ENCODE assay signal across 8 cellular contexts in the genomic region with DNA sequence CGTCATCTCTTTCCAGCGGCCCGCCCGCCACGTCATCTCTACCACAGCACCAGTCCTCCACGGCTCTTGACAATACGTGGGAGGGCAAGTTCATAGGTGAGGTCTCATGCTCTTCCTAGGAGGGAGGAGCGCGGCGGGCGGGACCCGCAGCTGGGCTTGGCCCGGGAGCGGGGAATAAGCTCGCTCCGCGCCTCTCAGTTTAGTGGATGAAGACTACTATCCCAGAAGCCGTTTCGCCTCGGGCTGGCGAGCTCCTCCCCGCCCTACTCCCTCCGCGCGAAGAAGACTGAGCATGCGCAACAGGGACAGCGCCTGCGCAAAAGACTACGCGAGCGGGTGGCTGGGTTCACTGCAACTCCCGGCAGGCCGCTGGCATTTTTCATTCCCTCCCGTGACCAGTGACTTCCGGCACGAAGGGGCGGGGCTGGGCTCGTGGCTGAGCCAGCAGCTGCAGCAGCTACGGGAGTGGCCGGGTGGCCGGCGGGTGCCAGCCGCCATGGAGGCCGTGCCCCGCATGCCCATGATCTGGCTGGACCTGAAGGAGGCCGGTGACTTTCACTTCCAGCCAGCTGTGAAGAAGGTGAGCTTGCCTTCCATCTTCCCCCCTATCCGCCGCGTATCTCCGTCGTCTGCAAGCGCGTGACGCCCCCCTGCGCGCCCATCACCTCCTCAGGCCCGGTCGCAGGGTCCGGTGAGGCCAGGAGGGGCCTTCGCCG. TPM values are rescaled to one million over a fixed set of nuclear protein-coding genes. Genes with fewer than 3 reads are reported as not detected.
A peak's percentile ranks its signal among the peaks of the same experiment; 100 is the strongest.
DNase-seq lines count a peak whose midpoint lies in the region; ATAC-seq and TF ChIP-seq lines count a peak whose summit lies in the region.

A gene with protein sequence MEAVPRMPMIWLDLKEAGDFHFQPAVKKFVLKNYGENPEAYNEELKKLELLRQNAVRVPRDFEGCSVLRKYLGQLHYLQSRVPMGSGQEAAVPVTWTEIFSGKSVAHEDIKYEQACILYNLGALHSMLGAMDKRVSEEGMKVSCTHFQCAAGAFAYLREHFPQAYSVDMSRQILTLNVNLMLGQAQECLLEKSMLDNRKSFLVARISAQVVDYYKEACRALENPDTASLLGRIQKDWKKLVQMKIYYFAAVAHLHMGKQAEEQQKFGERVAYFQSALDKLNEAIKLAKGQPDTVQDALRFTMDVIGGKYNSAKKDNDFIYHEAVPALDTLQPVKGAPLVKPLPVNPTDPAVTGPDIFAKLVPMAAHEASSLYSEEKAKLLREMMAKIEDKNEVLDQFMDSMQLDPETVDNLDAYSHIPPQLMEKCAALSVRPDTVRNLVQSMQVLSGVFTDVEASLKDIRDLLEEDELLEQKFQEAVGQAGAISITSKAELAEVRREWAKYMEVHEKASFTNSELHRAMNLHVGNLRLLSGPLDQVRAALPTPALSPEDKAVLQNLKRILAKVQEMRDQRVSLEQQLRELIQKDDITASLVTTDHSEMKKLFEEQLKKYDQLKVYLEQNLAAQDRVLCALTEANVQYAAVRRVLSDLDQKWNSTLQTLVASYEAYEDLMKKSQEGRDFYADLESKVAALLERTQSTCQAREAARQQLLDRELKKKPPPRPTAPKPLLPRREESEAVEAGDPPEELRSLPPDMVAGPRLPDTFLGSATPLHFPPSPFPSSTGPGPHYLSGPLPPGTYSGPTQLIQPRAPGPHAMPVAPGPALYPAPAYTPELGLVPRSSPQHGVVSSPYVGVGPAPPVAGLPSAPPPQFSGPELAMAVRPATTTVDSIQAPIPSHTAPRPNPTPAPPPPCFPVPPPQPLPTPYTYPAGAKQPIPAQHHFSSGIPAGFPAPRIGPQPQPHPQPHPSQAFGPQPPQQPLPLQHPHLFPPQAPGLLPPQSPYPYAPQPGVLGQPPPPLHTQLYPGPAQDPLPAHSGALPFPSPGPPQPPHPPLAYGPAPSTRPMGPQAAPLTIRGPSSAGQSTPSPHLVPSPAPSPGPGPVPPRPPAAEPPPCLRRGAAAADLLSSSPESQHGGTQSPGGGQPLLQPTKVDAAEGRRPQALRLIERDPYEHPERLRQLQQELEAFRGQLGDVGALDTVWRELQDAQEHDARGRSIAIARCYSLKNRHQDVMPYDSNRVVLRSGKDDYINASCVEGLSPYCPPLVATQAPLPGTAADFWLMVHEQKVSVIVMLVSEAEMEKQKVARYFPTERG (N-terminal part only) (plus strand): TSS at position 421 of the 716 bp plus-strand sequence. CDS start 76 bp downstream, at position 497.

- H3K9me3 ChIP-seq in neuron (ENCODE audit: low read length) (no peaks in the 10 kb centered on the region), subcutaneous abdominal adipose tissue (ENCODE audit: control insufficient read depth in 5 of 5, low read length in 5 of 5) (no peaks in the 10 kb centered on the region)

- H3K27ac ChIP-seq in foreskin keratinocyte (peak within 1 kb of the TSS; percentile 86), subcutaneous abdominal adipose tissue (ENCODE audit: low read depth, low read length) (peak within 1 kb of the TSS; percentile 85)

- H3K4me3 ChIP-seq in neuron (ENCODE audit: low read length) (peak within 1 kb of the TSS; percentile 89), subcutaneous abdominal adipose tissue (ENCODE audit: low read depth in 1 of 5, low read length in 5 of 5) (peak within 1 kb of the TSS; percentile 81 to 100 (median 96))

- H3K36me3 ChIP-seq in neuron (ENCODE audit: insufficient read depth, low read length) (peaks cover 7% of the 10 kb centered on the region), subcutaneous abdominal adipose tissue (ENCODE audit: control insufficient read depth in 5 of 5, insufficient read depth in 5 of 5, low read length in 5 of 5) (peaks cover 0 to 7% (median 2%) of the 10 kb centered on the region in 5 donors)

- no peaks in the 10 kb centered on the region for H3K4me1 ChIP-seq in foreskin keratinocyte
- H3K4me1 ChIP-seq in neuron (ENCODE audit: insufficient read depth, low read length), result peaks cover 14% of the 10 kb centered on the region
- H3K4me1 ChIP-seq in subcutaneous abdominal adipose tissue (ENCODE audit: control insufficient read depth in 5 of 5, insufficient read depth in 5 of 5, low read length in 5 of 5), result peaks cover 10 to 41% (median 32%) of the 10 kb centered on the region in 5 donors

- H3K27me3 ChIP-seq in foreskin keratinocyte, result no peaks in the 10 kb centered on the region
- no peaks in the 10 kb centered on the region for H3K27me3 ChIP-seq in neuron (ENCODE audit: insufficient read depth, low read length)
- no peaks in the 10 kb centered on the region for H3K27me3 ChIP-seq in subcutaneous abdominal adipose tissue (ENCODE audit: control insufficient read depth in 5 of 5, insufficient read depth in 4 of 5, low read length in 5 of 5)

- H3K9ac ChIP-seq in subcutaneous abdominal adipose tissue (ENCODE audit: low read length in 5 of 5), result peak within 1 kb of the TSS; percentile 81 to 99 (median 95)

- in situ Hi-C loops in SK-MEL-5 (cut with HindIII; ENCODE audit: low pct_unique_long_range_greater_than_20kb, low sequenced_read_pairs), result no loop called here

- H2AFZ ChIP-seq in neuron (ENCODE audit: low read depth, low read length), result peak within 1 kb of the TSS; percentile 72

- peak; percentile 81 for ATAC-seq in foreskin keratinocyte

- DNase-seq in GF-D8 (lab: John Stamatoyannopoulos, UW) (peak; percentile 96), HEK293T (ENCODE audit: extremely low spot score) (peak; percentile 99), MV-4-11 (lab: John Stamatoyannopoulos, UW) (peak; percentile 98), SK-MEL-5 (ENCODE audit: low read depth, low spot score) (peak; percentile 99), foreskin keratinocyte (peak; percentile 96 to 98)
- DNase-seq in activated naive CD4-positive, alpha-beta T cell treated with Interleukin-2 at 50 U/mL for 16 hours, result peak; percentile 99

- no peak for TF ChIP-seq CTCF in foreskin keratinocyte (conservative IDR thresholded peaks at IDR 0.05)

- POLR2A ChIA-PET in HEK293T (lab: Yijun Ruan, JAX), result interaction anchor here (0.7 to 1.9 kb wide), 25 partner anchors 10 to 535 kb away, joined by 3 to 18 read pairs (median 4); a partner anchor contains a TSS

- CTCF ChIA-PET in HEK293T (lab: Yijun Ruan, JAX), result no interaction called here

TF ChIP-seq in HEK293T, 16 proteins besides CTCF, POLR2A, EP300 and RAD21:
- TF ChIP-seq BHLHE40 (IDR thresholded peaks at IDR 0.05; ENCODE audit: borderline replicate concordance), result no peak
- TF ChIP-seq L3MBTL2 (conservative IDR thresholded peaks at IDR 0.05), result peak; percentile 87
- TF ChIP-seq, protein P1, sequence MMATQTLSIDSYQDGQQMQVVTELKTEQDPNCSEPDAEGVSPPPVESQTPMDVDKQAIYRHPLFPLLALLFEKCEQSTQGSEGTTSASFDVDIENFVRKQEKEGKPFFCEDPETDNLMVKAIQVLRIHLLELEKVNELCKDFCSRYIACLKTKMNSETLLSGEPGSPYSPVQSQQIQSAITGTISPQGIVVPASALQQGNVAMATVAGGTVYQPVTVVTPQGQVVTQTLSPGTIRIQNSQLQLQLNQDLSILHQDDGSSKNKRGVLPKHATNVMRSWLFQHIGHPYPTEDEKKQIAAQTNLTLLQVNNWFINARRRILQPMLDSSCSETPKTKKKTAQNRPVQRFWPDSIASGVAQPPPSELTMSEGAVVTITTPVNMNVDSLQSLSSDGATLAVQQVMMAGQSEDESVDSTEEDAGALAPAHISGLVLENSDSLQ (IDR thresholded peaks at IDR 0.05), result peak; percentile 79
- peak; percentile 65 for TF ChIP-seq ELF4 (IDR thresholded peaks at IDR 0.05)

RNA-seq across cellular contexts. Expression of the gene that starts here (rescaled TPM):
- 9.9 and 13.0 TPM in 2 replicates for total RNA-seq in SK-MEL-5 (2014; rRNA removed; shearing (Covaris generic))
- 64.3 and 71.7 TPM in 2 replicates for polyA plus RNA-seq in SK-MEL-5 (2015; cell fraction: cytosol; rRNA removed)
- 64.3 and 80.5 TPM in 2 replicates for polyA plus RNA-seq in SK-MEL-5 (2015; cell fraction: nucleus; rRNA removed)
- total RNA-seq in foreskin keratinocyte, result 16.0 and 18.0 TPM in 2 replicates
- polyA plus RNA-seq in foreskin keratinocyte, result 15.4 and 16.5 TPM in 2 replicates

Comparison
In these comparisons a context has a peak if more than half of its experiments do, and no peak if none do; other contexts are left out.
1. Peak in every context shown above with its lines: DNase-seq, ATAC-seq, H3K4me3 ChIP-seq and H3K27ac ChIP-seq.